In the genomic region with DNA sequence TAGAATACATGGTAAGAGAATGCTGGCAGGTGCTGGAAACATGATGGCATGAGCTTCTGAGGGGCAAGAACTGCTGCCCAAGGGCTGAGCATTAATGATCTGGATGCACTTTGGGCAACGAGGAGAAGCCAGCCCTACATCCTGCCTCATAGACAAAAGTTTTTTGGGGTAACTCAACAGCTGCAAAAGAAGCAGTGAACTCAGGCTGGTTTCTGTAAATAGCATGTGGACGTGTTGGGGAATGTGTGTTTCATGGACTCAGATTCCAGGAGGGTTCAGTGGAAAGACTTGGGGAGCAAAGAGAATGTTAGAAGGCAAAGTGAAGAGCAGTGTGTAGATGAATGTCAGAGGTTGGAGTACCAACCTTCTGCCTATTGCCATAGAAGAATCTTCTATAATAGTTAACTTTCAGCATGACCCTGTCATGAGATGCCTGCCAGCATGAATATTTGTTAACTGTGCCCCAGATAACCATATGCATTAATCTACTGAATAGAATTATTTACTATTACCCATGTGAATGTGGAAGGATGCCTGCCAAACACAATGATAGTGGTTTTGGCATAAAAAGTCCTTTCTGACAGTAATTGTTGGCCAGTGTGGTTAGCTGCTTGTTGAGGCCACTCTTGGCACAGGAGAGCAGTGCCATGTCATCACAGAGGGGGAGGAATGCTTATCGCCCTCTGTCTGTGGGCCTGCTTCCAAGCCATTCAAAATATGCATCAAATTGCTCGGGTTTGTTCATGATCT, we compare ENCODE assay signal across 9 cellular contexts.
DNase-seq lines count a peak whose midpoint lies in the region; ATAC-seq and FAIRE-seq lines count a peak whose summit lies in the region.
"Had no signal": no experiment of that assay in that cellular context is flagged by ENCODE, and none has a peak within 500 bp of the region (broad histone marks: within the 10 kb centered on the region; RNA-seq: fewer than 3 reads in every experiment).

No MANE protein-coding gene starts in this region.

- CTCF ChIA-PET in naive thymus-derived CD4-positive, alpha-beta T cell (lab: Charles Lee), result no interaction called here

- H3K36me3 ChIP-seq in naive thymus-derived CD4-positive, alpha-beta T cell (ENCODE audit: control insufficient read depth in 2 of 3, insufficient read depth in 3 of 3, low read length in 3 of 3), result no peaks in the 10 kb centered on the region

- H3K27ac ChIP-seq in naive thymus-derived CD4-positive, alpha-beta T cell (ENCODE audit: low read depth, low read length), result no peak overlapping the region

- H3K27me3 Mint-ChIP-seq in naive thymus-derived CD4-positive, alpha-beta T cell, result no peaks in the 10 kb centered on the region

- ATAC-seq in left ventricle myocardium superior (peak; percentile 64), HG02840 (IDR thresholded peaks at IDR 0.05; ENCODE audit: low FRiP score, unreplicated experiment) (no peak)
- no peak for ATAC-seq in naive thymus-derived CD4-positive, alpha-beta T cell

- no peaks in the 10 kb centered on the region for H3K36me3 Mint-ChIP-seq in naive thymus-derived CD4-positive, alpha-beta T cell

- H3K4me3 Mint-ChIP-seq in naive thymus-derived CD4-positive, alpha-beta T cell, result no peak overlapping the region

- FAIRE-seq in HTR-8/SVneo (lab: Jason Lieb, UNC), result no peak

- H3K9me3 ChIP-seq in naive thymus-derived CD4-positive, alpha-beta T cell (ENCODE audit: control insufficient read depth in 2 of 3, low read length in 3 of 3), result no peaks in the 10 kb centered on the region

- POLR2A ChIA-PET in naive thymus-derived CD4-positive, alpha-beta T cell (lab: Charles Lee), result no interaction called here

- DNase-seq in HTR-8/SVneo (ENCODE audit: insufficient read length, low spot score), result peak; percentile 24
- DNase-seq in amniotic stem cell (lab: John Stamatoyannopoulos, UW), result peak; percentile 71
- peak; percentile 51 for DNase-seq in left ventricle myocardium superior
- DNase-seq in superior temporal gyrus (ENCODE audit: extremely low spot score), result peak; percentile 90
- no peak for DNase-seq in naive thymus-derived CD4-positive, alpha-beta T cell
- no peak for DNase-seq in NCI-H1436 treated with DMSO at 0.1 percent for 48 hours (lab: John Stamatoyannopoulos, UW)
- DNase-seq in RKO (ENCODE audit: low spot score), result no peak
- DNase-seq: effector memory CD4-positive, alpha-beta T cell had no signal

- no peaks in the 10 kb centered on the region for H3K4me1 ChIP-seq in naive thymus-derived CD4-positive, alpha-beta T cell (ENCODE audit: control insufficient read depth in 2 of 2, insufficient read depth in 2 of 2, low read length in 2 of 2)

- no peak overlapping the region for H3K4me3 ChIP-seq in naive thymus-derived CD4-positive, alpha-beta T cell (ENCODE audit: low read length)

- H3K9me3 Mint-ChIP-seq in naive thymus-derived CD4-positive, alpha-beta T cell, result no peaks in the 10 kb centered on the region

- no peaks in the 10 kb centered on the region for H3K27me3 ChIP-seq in naive thymus-derived CD4-positive, alpha-beta T cell (ENCODE audit: control insufficient read depth in 2 of 2, insufficient read depth in 2 of 2, low read length in 2 of 2)

- no peak overlapping the region for H3K27ac Mint-ChIP-seq in naive thymus-derived CD4-positive, alpha-beta T cell

- intact Hi-C loops in left ventricle myocardium superior (cut with micrococcal nuclease), result no loop called here
- intact Hi-C loops in naive thymus-derived CD4-positive, alpha-beta T cell (cut with micrococcal nuclease), result no loop called here

- H3K4me1 Mint-ChIP-seq in naive thymus-derived CD4-positive, alpha-beta T cell, result no peaks in the 10 kb centered on the region

Comparison
In these comparisons a context has a peak if more than half of its experiments do, and no peak if none do; other contexts are left out.
1. DNase-seq: peak in HTR-8/SVneo (single experiment), amniotic stem cell (single experiment), left ventricle myocardium superior (single experiment) and superior temporal gyrus (single experiment); none in naive thymus-derived CD4-positive, alpha-beta T cell (0 of 9), NCI-H1436 treated with DMSO at 0.1 percent for 48 hours (single experiment) and RKO (single experiment).